30 cellular contexts compared by ENCODE assay signal in the genomic region with DNA sequence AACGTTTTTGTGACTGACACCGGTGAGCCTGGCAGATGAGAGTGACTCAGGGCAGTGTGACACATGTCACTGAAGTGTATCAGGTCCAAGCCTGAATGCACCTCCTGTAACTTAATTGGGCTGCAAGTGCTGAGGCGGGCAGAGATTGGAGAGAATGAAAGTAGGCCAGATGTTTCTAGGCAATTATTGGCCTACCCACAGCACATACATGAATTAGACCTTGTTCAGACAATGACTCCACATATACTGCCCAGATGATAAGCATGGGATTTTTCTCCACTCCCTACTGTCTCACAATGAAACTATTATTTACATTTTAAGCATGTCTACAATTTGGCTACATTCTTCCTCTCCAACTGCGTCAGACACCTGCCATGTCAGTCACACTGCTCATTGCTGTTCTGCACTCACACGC.
"Had no signal": no experiment of that assay in that cellular context is flagged by ENCODE, and none has a peak within 500 bp of the region (broad histone marks: within the 10 kb centered on the region; RNA-seq: fewer than 3 reads in every experiment).

No MANE protein-coding gene starts in this region.

- H3K27ac ChIP-seq: breast epithelium, epithelial cell of prostate, esophagus squamous epithelium, ovary, sigmoid colon, upper lobe of left lung, vagina had no signal

- H3K27me3 Mint-ChIP-seq: activated CD8-positive, alpha-beta memory T cell treated with anti-CD3 and anti-CD28 coated beads, Interleukin-2, amount 10 ng/mL, durations not matched to agents 7 days and 5 days; naive thymus-derived CD4-positive, alpha-beta T cell; progenitor cell of endocrine pancreas; stimulated activated memory B cell treated with anti-CD40 and anti-IgM and Interleukin-4, amounts not matched to agents 10 μg/mL and 1 μg/mL and 100 μg/mL, for 72 hours; stimulated activated naive CD8-positive, alpha-beta T cell treated with anti-CD3 and anti-CD28 coated beads, Interleukin-15, amount 100 ng/mL, for 72 hours had no signal

- H3K9me3 Mint-ChIP-seq: stimulated activated memory B cell treated with anti-CD40 and anti-IgM and Interleukin-4, amounts not matched to agents 10 μg/mL and 1 μg/mL and 100 μg/mL, for 72 hours; WTC11 had no signal

- DNase-seq: activated CD4-positive, alpha-beta T cell treated with anti-CD3 and anti-CD28 coated beads, Interleukin-2, amount 50 U/mL, for 1 hour; activated CD8-positive, alpha-beta memory T cell treated with anti-CD3 and anti-CD28 coated beads, Interleukin-2, amount 10 ng/mL, durations not matched to agents 7 days and 5 days; activated CD8-positive, alpha-beta T cell treated with anti-CD3 and anti-CD28 coated beads, Interleukin-2, amount 10 ng/mL, durations not matched to agents 7 days and 5 days; activated T-cell treated with anti-CD3 and anti-CD28 coated beads, Interleukin-2, amount 50 U/mL, for 48 hours; central memory CD4-positive, alpha-beta T cell; effector CD8-positive, alpha-beta T cell; esophagus squamous epithelium; foreskin melanocyte; heart right ventricle; left cardiac atrium; left ventricle myocardium superior; mammary epithelial cell; naive thymus-derived CD4-positive, alpha-beta T cell; ovary; sigmoid colon; stimulated activated CD4-positive, alpha-beta T cell treated with anti-CD3 and anti-CD28 coated beads, Interleukin-1b, Interleukin-23, amount 100 ng/mL, for 48 hours; stimulated activated CD4-positive, alpha-beta T cell treated with anti-CD3 and anti-CD28 coated beads, Interleukin-4, amount 100 ng/mL, for 4 hours; stimulated activated CD8-positive, alpha-beta memory T cell treated with anti-CD3 and anti-CD28 coated beads, Interleukin-4, amount 100 ng/mL, for 48 hours; stimulated activated naive CD8-positive, alpha-beta T cell treated with anti-CD3 and anti-CD28 coated beads, Interleukin-15, amount 100 ng/mL, for 72 hours; T-helper 2 cell; upper lobe of left lung had no signal

- H3K4me3 ChIP-seq: breast epithelium, esophagus squamous epithelium, heart right ventricle, ovary, sigmoid colon, smooth muscle cell, upper lobe of left lung, vagina had no signal

- H3K36me3 Mint-ChIP-seq: activated CD8-positive, alpha-beta memory T cell treated with anti-CD3 and anti-CD28 coated beads, Interleukin-2, amount 10 ng/mL, durations not matched to agents 7 days and 5 days; activated naive CD4-positive, alpha-beta T cell treated with anti-CD3 and anti-CD28 coated beads, Interleukin-2, amount 50 U/mL, for 72 hours; naive thymus-derived CD4-positive, alpha-beta T cell; stimulated activated memory B cell treated with anti-CD40 and anti-IgM and Interleukin-4, amounts not matched to agents 10 μg/mL and 1 μg/mL and 100 μg/mL, for 72 hours; WTC11 had no signal

- H3K4me1 Mint-ChIP-seq: activated CD8-positive, alpha-beta memory T cell treated with anti-CD3 and anti-CD28 coated beads, Interleukin-2, amount 10 ng/mL, durations not matched to agents 7 days and 5 days; naive thymus-derived CD4-positive, alpha-beta T cell; stimulated activated memory B cell treated with anti-CD40 and anti-IgM and Interleukin-4, amounts not matched to agents 10 μg/mL and 1 μg/mL and 100 μg/mL, for 72 hours; stimulated activated naive CD8-positive, alpha-beta T cell treated with anti-CD3 and anti-CD28 coated beads, Interleukin-15, amount 100 ng/mL, for 72 hours had no signal

- H3K27ac Mint-ChIP-seq: activated CD8-positive, alpha-beta memory T cell treated with anti-CD3 and anti-CD28 coated beads, Interleukin-2, amount 10 ng/mL, durations not matched to agents 7 days and 5 days; activated CD8-positive, alpha-beta T cell treated with anti-CD3 and anti-CD28 coated beads, Interleukin-2, amount 10 ng/mL, durations not matched to agents 7 days and 5 days; activated naive CD4-positive, alpha-beta T cell treated with anti-CD3 and anti-CD28 coated beads, Interleukin-2, amount 50 U/mL, for 72 hours; activated T-helper 2 cell treated with anti-CD3 and anti-CD28 coated beads, Interferon-gamma antibody, Interleukin-2, Interleukin-4, amounts not matched to agents 10 μg/mL and 5 μg/mL and 100 μg/mL, durations not matched to agents 14 hours and 24 hours and 36 hours; naive thymus-derived CD4-positive, alpha-beta T cell; progenitor cell of endocrine pancreas; stimulated activated memory B cell treated with anti-CD40 and anti-IgM and Interleukin-4, amounts not matched to agents 10 μg/mL and 1 μg/mL and 100 μg/mL, for 72 hours; stimulated activated naive CD8-positive, alpha-beta T cell treated with anti-CD3 and anti-CD28 coated beads, Interleukin-15, amount 100 ng/mL, for 72 hours; WTC11 had no signal

- H3K4me3 Mint-ChIP-seq: activated CD8-positive, alpha-beta memory T cell treated with anti-CD3 and anti-CD28 coated beads, Interleukin-2, amount 10 ng/mL, durations not matched to agents 7 days and 5 days; activated CD8-positive, alpha-beta T cell treated with anti-CD3 and anti-CD28 coated beads, Interleukin-2, amount 10 ng/mL, durations not matched to agents 7 days and 5 days; naive thymus-derived CD4-positive, alpha-beta T cell; stimulated activated memory B cell treated with anti-CD40 and anti-IgM and Interleukin-4, amounts not matched to agents 10 μg/mL and 1 μg/mL and 100 μg/mL, for 72 hours; stimulated activated naive CD8-positive, alpha-beta T cell treated with anti-CD3 and anti-CD28 coated beads, Interleukin-15, amount 100 ng/mL, for 72 hours; WTC11 had no signal
